Comparison of ENCODE assay signal across 8 cellular contexts in the genomic region with DNA sequence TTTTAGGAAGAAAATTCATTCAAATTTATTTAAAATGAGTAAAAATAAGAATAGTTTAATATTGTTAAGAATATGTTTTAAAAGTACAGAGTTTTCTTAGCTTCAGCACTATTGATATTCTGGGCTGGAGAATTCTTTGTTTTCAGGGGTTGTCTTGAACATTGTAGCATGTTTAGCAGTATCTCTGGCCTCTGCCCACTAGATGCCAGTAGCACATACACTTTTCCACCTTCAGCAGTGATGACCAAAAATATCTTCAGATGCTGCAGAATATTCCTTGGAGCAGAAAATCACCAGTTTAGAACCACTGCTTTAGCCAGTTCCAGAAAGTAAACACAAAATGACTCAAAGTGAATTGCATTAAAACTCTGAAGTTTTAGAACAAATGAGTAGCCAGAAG. TPM values are rescaled to one million over a fixed set of nuclear protein-coding genes. Genes with fewer than 3 reads are reported as not detected.
A peak's percentile ranks its signal among the peaks of the same experiment; 100 is the strongest.
DNase-seq lines count a peak whose midpoint lies in the region; ATAC-seq, FAIRE-seq and TF ChIP-seq lines count a peak whose summit lies in the region.
"Had no signal": no experiment of that assay in that cellular context is flagged by ENCODE, and none has a peak within 500 bp of the region (broad histone marks: within the 10 kb centered on the region; RNA-seq: fewer than 3 reads in every experiment).

No MANE protein-coding gene starts in this region.

- H2AFZ ChIP-seq in endothelial cell of umbilical vein (ENCODE audit: low read depth, low read length) (no peak overlapping the region), neural progenitor cell (replicated peaks) (no peak overlapping the region)

- H3K36me3 Mint-ChIP-seq in neural progenitor cell, result peaks cover 11% of the 10 kb centered on the region

- ATAC-seq in GM18858 (IDR thresholded peaks at IDR 0.05; ENCODE audit: unreplicated experiment), result no peak

- dilution Hi-C loops in endothelial cell of umbilical vein (cut with MboI; ENCODE audit: extremely low pct_ligation_motif_present, low sequenced_read_pairs), result no loop called here

- no peaks in the 10 kb centered on the region for H3K9me1 ChIP-seq in endothelial cell of umbilical vein (replicated peaks; ENCODE audit: control insufficient read depth, extremely low read depth, insufficient read depth, low read length)

- H3K4me3 ChIP-seq in endothelial cell of umbilical vein (replicated peaks in 1 of 3; ENCODE audit: insufficient read depth in 1 of 3, low read depth in 1 of 3, low read length in 3 of 3), result no peak overlapping the region
- no peak overlapping the region for H3K4me3 ChIP-seq in neural progenitor cell
- no peak overlapping the region for H3K4me3 ChIP-seq in effector memory CD4-positive, alpha-beta T cell (ENCODE audit: insufficient read depth, low read depth, low read length, poor library complexity, severe bottlenecking)

- TF ChIP-seq CTCF in GM13977 (IDR thresholded peaks at IDR 0.05; ENCODE audit: extremely low read depth, insufficient read depth, missing control alignments) (peak; percentile 44), endothelial cell of umbilical vein (IDR thresholded peaks at IDR 0.05; ENCODE audit: extremely low read depth in 1 of 2, insufficient read depth in 1 of 2, low read depth in 1 of 2, low read length in 2 of 2) (peak; percentile 9 to 32), neural progenitor cell (IDR thresholded peaks at IDR 0.05) (peak; percentile 59)

- H3K4me2 ChIP-seq in endothelial cell of umbilical vein (ENCODE audit: insufficient read depth, low read length) (no peak overlapping the region), neural progenitor cell (no peak overlapping the region)

- H3K27ac ChIP-seq in endothelial cell of umbilical vein (ENCODE audit: insufficient read depth, low read depth, low read length) (no peak overlapping the region), neural progenitor cell (no peak overlapping the region)
- H3K27ac ChIP-seq in effector memory CD4-positive, alpha-beta T cell (ENCODE audit: insufficient read depth, low read length, poor library complexity, severe bottlenecking), result no peak overlapping the region

- no peak overlapping the region for H3K27ac Mint-ChIP-seq in neural progenitor cell
- H3K27ac Mint-ChIP-seq: activated naive CD4-positive, alpha-beta T cell treated with anti-CD3 and anti-CD28 coated beads, Interleukin-2, amount 50 U/mL, for 24 hours had no signal

- H3K27me3 ChIP-seq in endothelial cell of umbilical vein (ENCODE audit: control insufficient read depth in 2 of 2, insufficient read depth in 2 of 2, low read length in 2 of 2), result no peaks in the 10 kb centered on the region
- no peaks in the 10 kb centered on the region for H3K27me3 ChIP-seq in neural progenitor cell
- H3K27me3 ChIP-seq in effector memory CD4-positive, alpha-beta T cell (replicated peaks; ENCODE audit: control insufficient read depth, insufficient read depth, low read length, poor library complexity, severe bottlenecking), result no peaks in the 10 kb centered on the region

- CTCF ChIA-PET in endothelial cell of umbilical vein (lab: Charles Lee), result interaction anchor here (0.7 to 2.7 kb wide), 7 partner anchors 16 to 408 kb away, joined by 3 to 33 read pairs (median 3); a partner anchor contains a TSS

- H3K4me1 ChIP-seq in endothelial cell of umbilical vein (ENCODE audit: control insufficient read depth, extremely low read depth, insufficient read depth, low read length) (no peaks in the 10 kb centered on the region), neural progenitor cell (peaks cover 20% of the 10 kb centered on the region)
- no peaks in the 10 kb centered on the region for H3K4me1 ChIP-seq in effector memory CD4-positive, alpha-beta T cell (ENCODE audit: control insufficient read depth, insufficient read depth, low read length, poor library complexity, severe bottlenecking)

- DNase-seq in GM13977 (ENCODE audit: low spot score) (no peak), NCI-H2227 treated with DMSO at 0.1 percent for 48 hours (lab: John Stamatoyannopoulos, UW) (peak; percentile 6), endothelial cell of umbilical vein (ENCODE audit: low read depth, low spot score) (peak; percentile 17), neural progenitor cell (ENCODE audit: low spot score) (peak; percentile 42), activated gamma-delta T cell treated with Interleukin-2 at 50 U/mL for 16 hours (no peak)
- DNase-seq in effector memory CD4-positive, alpha-beta T cell, result no peak

- no peak overlapping the region for H3K4me3 Mint-ChIP-seq in neural progenitor cell
- H3K4me3 Mint-ChIP-seq: activated naive CD4-positive, alpha-beta T cell treated with anti-CD3 and anti-CD28 coated beads, Interleukin-2, amount 50 U/mL, for 24 hours had no signal

- no peaks in the 10 kb centered on the region for H3K27me3 Mint-ChIP-seq in neural progenitor cell (ENCODE audit: insufficient read depth, low read depth)
- H3K27me3 Mint-ChIP-seq: activated naive CD4-positive, alpha-beta T cell treated with anti-CD3 and anti-CD28 coated beads, Interleukin-2, amount 50 U/mL, for 24 hours had no signal

- intact Hi-C loops in endothelial cell of umbilical vein (cut with micrococcal nuclease), result loop anchor here (1.0 kb wide), 2 partner anchors 139 to 337 kb away; no protein-coding TSS in a partner anchor

- no peak for FAIRE-seq in endothelial cell of umbilical vein (lab: Jason Lieb, UNC)

- TF ChIP-seq POLR2A in endothelial cell of umbilical vein (IDR thresholded peaks at IDR 0.05; ENCODE audit: low read depth, low read length), result no peak

- in situ Hi-C loops in GM13977 (cut with MboI; ENCODE audit: low pct_unique_long_range_greater_than_20kb, low sequenced_read_pairs, unreplicated experiment), result loop anchor here (25.0 kb wide), 1 partner anchor 315 kb away; no protein-coding TSS in a partner anchor

- H3F3A ChIP-seq in neural progenitor cell (ENCODE audit: low read depth), result no peaks in the 10 kb centered on the region

- H3K9me3 Mint-ChIP-seq in neural progenitor cell, result no peaks in the 10 kb centered on the region
- H3K9me3 Mint-ChIP-seq: activated naive CD4-positive, alpha-beta T cell treated with anti-CD3 and anti-CD28 coated beads, Interleukin-2, amount 50 U/mL, for 24 hours had no signal

- H3K9me3 ChIP-seq in endothelial cell of umbilical vein (replicated peaks; ENCODE audit: control insufficient read depth, insufficient read depth, low read length) (no peaks in the 10 kb centered on the region), neural progenitor cell (ENCODE audit: low read depth) (no peaks in the 10 kb centered on the region)
- H3K9me3 ChIP-seq in effector memory CD4-positive, alpha-beta T cell (ENCODE audit: control insufficient read depth, low read length), result no peaks in the 10 kb centered on the region

- H3K9ac ChIP-seq in endothelial cell of umbilical vein (replicated peaks; ENCODE audit: extremely low read depth, insufficient read depth, low read length), result no peak overlapping the region
- H3K9ac ChIP-seq in neural progenitor cell, result no peak overlapping the region

- H3K79me2 ChIP-seq in endothelial cell of umbilical vein (ENCODE audit: control insufficient read depth, insufficient read depth, low read length), result no peaks in the 10 kb centered on the region
- H3K79me2 ChIP-seq in neural progenitor cell (ENCODE audit: low read depth), result no peaks in the 10 kb centered on the region

- H3K4me1 Mint-ChIP-seq in neural progenitor cell, result peaks cover 7% of the 10 kb centered on the region
- H3K4me1 Mint-ChIP-seq: activated naive CD4-positive, alpha-beta T cell treated with anti-CD3 and anti-CD28 coated beads, Interleukin-2, amount 50 U/mL, for 24 hours had no signal

- H4K20me1 ChIP-seq in endothelial cell of umbilical vein (replicated peaks; ENCODE audit: control insufficient read depth, extremely low read depth, insufficient read depth, low read length) (no peaks in the 10 kb centered on the region), neural progenitor cell (ENCODE audit: low read depth) (no peaks in the 10 kb centered on the region)

- POLR2A ChIA-PET in endothelial cell of umbilical vein (lab: Charles Lee), result no interaction called here

- no TSS peak for BruUV-seq in endothelial cell of umbilical vein (replicated peaks; lab: Mats Ljungman, UMichigan)

- H3K36me3 ChIP-seq in endothelial cell of umbilical vein (ENCODE audit: control insufficient read depth in 2 of 2, extremely low read depth in 1 of 2, insufficient read depth in 2 of 2, low read length in 2 of 2) (no peaks in the 10 kb centered on the region), neural progenitor cell (no peaks in the 10 kb centered on the region)
- H3K36me3 ChIP-seq in effector memory CD4-positive, alpha-beta T cell (ENCODE audit: control insufficient read depth, insufficient read depth, low read length), result no peaks in the 10 kb centered on the region

TF ChIP-seq in endothelial cell of umbilical vein, 7 proteins besides CTCF, POLR2A, EP300 and RAD21:
- TF ChIP-seq GATA2 (IDR thresholded peaks at IDR 0.05; ENCODE audit: insufficient read depth, insufficient read length, low read depth, low read length) (no peak), FOS (IDR thresholded peaks at IDR 0.05; ENCODE audit: borderline replicate concordance, insufficient read depth, low read length) (no peak), POLR2AphosphoS5 (IDR thresholded peaks at IDR 0.05; ENCODE audit: insufficient read depth, low read depth, low read length) (no peak), JUN (IDR thresholded peaks at IDR 0.05; ENCODE audit: borderline replicate concordance, insufficient read depth, insufficient read length, low read depth) (no peak), EZH2 (IDR thresholded peaks at IDR 0.05; ENCODE audit: borderline replicate concordance, low read depth, low read length, severe bottlenecking) (no peak), MYC (IDR thresholded peaks at IDR 0.05; ENCODE audit: low read depth, low read length) (no peak)
- TF ChIP-seq, protein P1, sequence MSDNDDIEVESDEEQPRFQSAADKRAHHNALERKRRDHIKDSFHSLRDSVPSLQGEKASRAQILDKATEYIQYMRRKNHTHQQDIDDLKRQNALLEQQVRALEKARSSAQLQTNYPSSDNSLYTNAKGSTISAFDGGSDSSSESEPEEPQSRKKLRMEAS (IDR thresholded peaks at IDR 0.05; ENCODE audit: insufficient read depth, insufficient read length), result no peak
TF ChIP-seq in endothelial cell of umbilical vein: peak in this region for 0.

RNA-seq across cellular contexts. Expression of a gene that starts 19.4 kb away (rescaled TPM):
- total RNA-seq in endothelial cell of umbilical vein (8.6 and 10.8 TPM in 2 replicates), neural progenitor cell (ENCODE audit: low replicate concordance) (56.4 and 98.2 TPM in 2 replicates)
- polyA plus RNA-seq in endothelial cell of umbilical vein, result 3.6 and 4.4 TPM in 2 replicates
- 4.0 and 5.8 TPM in 2 replicates for polyA plus RNA-seq in endothelial cell of umbilical vein (2011; cell fraction: cytosol; rRNA removed)
- 3.6 and 4.6 TPM in 2 replicates for polyA plus RNA-seq in endothelial cell of umbilical vein (2011; cell fraction: nucleus; rRNA removed)
- 6.0 and 9.2 TPM in 2 replicates for polyA plus RNA-seq in endothelial cell of umbilical vein (2012)
- polyA minus RNA-seq in endothelial cell of umbilical vein, result 1.5 and 2.7 TPM in 2 replicates
- polyA minus RNA-seq in endothelial cell of umbilical vein (2011; cell fraction: cytosol; rRNA and poly(A)+ RNA removed), result not detected
- polyA minus RNA-seq in endothelial cell of umbilical vein (2011; cell fraction: nucleus; rRNA and poly(A)+ RNA removed), result 1.2 and 2.5 TPM in 2 replicates

Comparison
In these comparisons a context has a peak if more than half of its experiments do, and no peak if none do; other contexts are left out.
1. DNase-seq: peak in NCI-H2227 treated with DMSO at 0.1 percent for 48 hours (single experiment), endothelial cell of umbilical vein (single experiment) and neural progenitor cell (single experiment); none in GM13977 (single experiment), activated gamma-delta T cell treated with Interleukin-2 at 50 U/mL for 16 hours (single experiment) and effector memory CD4-positive, alpha-beta T cell (0 of 3).
2. Peak in every context shown above with its lines, with median percentiles within 50 percentile points of each other: CTCF ChIP-seq.